16 cellular contexts compared by ENCODE assay signal in the genomic region with DNA sequence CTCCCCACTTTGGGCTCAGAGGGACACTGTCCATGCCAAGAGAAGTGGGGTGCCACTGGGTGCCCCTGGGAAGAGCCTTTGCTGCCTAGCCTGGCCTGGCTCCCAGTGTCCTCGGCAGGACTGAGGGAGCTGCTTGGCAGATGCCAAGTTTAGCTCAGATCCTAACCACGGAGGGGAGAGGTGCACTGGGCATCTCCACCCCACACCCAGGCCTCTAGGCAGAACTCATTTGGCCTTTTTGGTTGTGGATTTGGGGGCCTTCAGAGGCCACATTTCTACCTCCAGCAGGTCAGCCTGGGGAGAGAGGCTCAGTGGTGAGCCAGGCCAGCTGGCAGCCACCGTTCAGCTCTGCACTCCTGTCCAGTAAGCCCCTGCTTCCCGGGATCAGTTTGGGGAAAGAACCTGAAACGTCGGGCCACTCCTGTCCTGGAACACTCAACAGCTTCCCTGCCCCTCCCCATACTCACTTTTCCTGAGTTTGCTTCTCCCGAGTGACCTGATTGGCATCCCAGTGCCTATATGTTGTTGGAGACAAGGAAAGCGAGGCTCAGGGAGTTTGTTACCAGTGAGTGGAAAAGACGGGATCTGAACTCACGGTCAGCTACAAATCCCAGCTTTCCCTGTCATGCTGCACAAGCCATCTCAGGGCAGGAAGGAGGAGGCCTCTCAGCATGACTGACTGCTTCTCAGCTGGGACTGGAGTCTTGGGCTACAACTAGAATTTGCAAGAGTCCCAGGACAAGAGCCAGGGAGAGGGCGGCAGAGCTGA. TPM values are rescaled to one million over a fixed set of nuclear protein-coding genes. Genes with fewer than 3 reads are reported as not detected.
A peak's percentile ranks its signal among the peaks of the same experiment; 100 is the strongest.
DNase-seq lines count a peak whose midpoint lies in the region; ATAC-seq, FAIRE-seq and TF ChIP-seq lines count a peak whose summit lies in the region.
"Had no signal": no experiment of that assay in that cellular context is flagged by ENCODE, and none has a peak within 500 bp of the region (broad histone marks: within the 10 kb centered on the region; RNA-seq: fewer than 3 reads in every experiment).

No MANE protein-coding gene starts in this region.

- H3K9me3 Mint-ChIP-seq in osteocyte (ENCODE audit: unreplicated experiment), result no peaks in the 10 kb centered on the region
- H3K9me3 Mint-ChIP-seq: CD4-positive, alpha-beta memory T cell had no signal

- H3K79me2 ChIP-seq in mammary epithelial cell (ENCODE audit: insufficient read depth, low read length), result no peaks in the 10 kb centered on the region

- no peak for FAIRE-seq in RCC 7860 (lab: Jason Lieb, UNC)

- intact Hi-C loops in cardiac septum (cut with DNase I) (no loop called here), left cardiac atrium (cut with DNase I) (no loop called here), esophagus muscularis mucosa (cut with DNase I) (no loop called here), mammary epithelial cell (cut with micrococcal nuclease) (no loop called here)

- no peak for TF ChIP-seq CTCF in esophagus muscularis mucosa (IDR thresholded peaks at IDR 0.05)
- no peak for TF ChIP-seq CTCF in osteocyte (IDR thresholded peaks at IDR 0.05)
- TF ChIP-seq CTCF in mammary epithelial cell (conservative IDR thresholded peaks at IDR 0.05 in 1 of 2, IDR thresholded peaks at IDR 0.05 in 1 of 2; ENCODE audit: extremely low read depth in 1 of 2, insufficient read depth in 1 of 2, low read depth in 1 of 2, low read length in 2 of 2), result no peak

- TF ChIP-seq EP300 in esophagus muscularis mucosa (IDR thresholded peaks at IDR 0.05), result no peak

- H3K4me3 ChIP-seq in esophagus muscularis mucosa (no peak overlapping the region), mammary epithelial cell (replicated peaks in 1 of 3; ENCODE audit: insufficient read depth in 1 of 3, low read depth in 2 of 3, low read length in 3 of 3) (no peak overlapping the region)

- no peak overlapping the region for H2AFZ ChIP-seq in mammary epithelial cell (ENCODE audit: low read depth, low read length)

- H3K36me3 Mint-ChIP-seq in osteocyte (ENCODE audit: unreplicated experiment), result no peaks in the 10 kb centered on the region
- peaks cover 5% of the 10 kb centered on the region for H3K36me3 Mint-ChIP-seq in T-helper 17 cell (ENCODE audit: low read depth)
- H3K36me3 Mint-ChIP-seq: CD4-positive, alpha-beta memory T cell had no signal

- H3K9me3 ChIP-seq in esophagus muscularis mucosa (no peaks in the 10 kb centered on the region), T-helper 17 cell (ENCODE audit: control insufficient read depth, low read length, poor library complexity, severe bottlenecking) (no peaks in the 10 kb centered on the region), mammary epithelial cell (replicated peaks; ENCODE audit: insufficient read depth, low read length) (peaks cover 31% of the 10 kb centered on the region)

- CTCF ChIA-PET in mammary epithelial cell (lab: Charles Lee; ENCODE audit: low non-redundant PET), result no interaction called here

- H3K27me3 ChIP-seq in esophagus muscularis mucosa, result peaks cover 0 to 11% (median 0%) of the 10 kb centered on the region in 4 donors
- no peaks in the 10 kb centered on the region for H3K27me3 ChIP-seq in mammary epithelial cell (ENCODE audit: insufficient read depth, low read length)

- ATAC-seq in left cardiac atrium (no peak), T-helper 17 cell (no peak)
- no peak for ATAC-seq in stimulated activated naive CD8-positive, alpha-beta T cell treated with anti-CD3 and anti-CD28 coated beads, Interleukin-15, Interleukin-2, amounts not matched to agents 100 U/mL and 50 U/mL, for 24 hours

- no peak overlapping the region for H3K4me3 Mint-ChIP-seq in osteocyte (ENCODE audit: unreplicated experiment)
- H3K4me3 Mint-ChIP-seq in T-helper 17 cell, result no peak overlapping the region
- H3K4me3 Mint-ChIP-seq: CD4-positive, alpha-beta memory T cell had no signal

- 86% methylated on average over 11 of the region's 11 CpGs for WGBS in esophagus muscularis mucosa
- 66% methylated on average over 7 of the region's 11 CpGs for WGBS in mammary epithelial cell (ENCODE audit: low coverage, missing lambda C conversion rate)

- TF ChIP-seq POLR2A in esophagus muscularis mucosa (IDR thresholded peaks at IDR 0.05; ENCODE audit: low read depth), result no peak

- H3K4me1 Mint-ChIP-seq in osteocyte (ENCODE audit: unreplicated experiment), result peaks cover 19% of the 10 kb centered on the region
- H3K4me1 Mint-ChIP-seq in T-helper 17 cell, result peaks cover 2% of the 10 kb centered on the region
- H3K4me1 Mint-ChIP-seq: CD4-positive, alpha-beta memory T cell had no signal

- H3K27me3 Mint-ChIP-seq in osteocyte (ENCODE audit: unreplicated experiment), result peaks cover 64% of the 10 kb centered on the region
- peaks cover 49% of the 10 kb centered on the region for H3K27me3 Mint-ChIP-seq in T-helper 17 cell

- H4K20me1 ChIP-seq in mammary epithelial cell (ENCODE audit: insufficient read depth, low read length), result no peaks in the 10 kb centered on the region

- in situ Hi-C loops in mammary epithelial cell (cut with MboI; ENCODE audit: low sequenced_read_pairs in 2 of 2), result no loop called here

- BruUV-seq in mammary epithelial cell (replicated peaks; lab: Mats Ljungman, UMichigan), result no TSS peak

- H3K27ac Mint-ChIP-seq in osteocyte (ENCODE audit: unreplicated experiment) (no peak overlapping the region), T-helper 17 cell (no peak overlapping the region)
- H3K27ac Mint-ChIP-seq: CD4-positive, alpha-beta memory T cell had no signal

- no peak overlapping the region for H3K9ac ChIP-seq in mammary epithelial cell (ENCODE audit: insufficient read depth, low read length)

- no peaks in the 10 kb centered on the region for H3K4me1 ChIP-seq in esophagus muscularis mucosa
- no peaks in the 10 kb centered on the region for H3K4me1 ChIP-seq in mammary epithelial cell (ENCODE audit: insufficient read depth, low read length)

- no peak overlapping the region for H3K4me2 ChIP-seq in mammary epithelial cell (ENCODE audit: insufficient read depth, low read depth, low read length)

- H3K27ac ChIP-seq in esophagus muscularis mucosa (replicated peaks in 1 of 4) (no peak overlapping the region), mammary epithelial cell (ENCODE audit: insufficient read depth, low read depth, low read length) (no peak overlapping the region)

- DNase-seq in cardiac septum (ENCODE audit: low spot score) (peak; percentile 63), left cardiac atrium (no peak), esophagus muscularis mucosa (ENCODE audit: extremely low spot score) (peak; percentile 68), osteocyte (ENCODE audit: extremely low spot score, unreplicated experiment) (peak; percentile 74), T-helper 17 cell (no peak), mammary epithelial cell (no peak), RCC 7860 (ENCODE audit: low spot score) (no peak)
- no peak for DNase-seq in stimulated activated naive CD8-positive, alpha-beta T cell treated with anti-CD3 and anti-CD28 coated beads, Interleukin-15, Interleukin-2, amounts not matched to agents 100 U/mL and 50 U/mL, for 24 hours
- DNase-seq: CD4-positive, alpha-beta memory T cell; GOT3; KG1; NCI-H1092; NCI-H2227 treated with DMSO at 0.1 percent for 48 hours; NCI-H524 treated with DMSO at 0.1 percent for 48 hours had no signal

- H3K36me3 ChIP-seq in esophagus muscularis mucosa, result no peaks in the 10 kb centered on the region
- no peaks in the 10 kb centered on the region for H3K36me3 ChIP-seq in mammary epithelial cell (ENCODE audit: insufficient read depth, low read length)

- dilution Hi-C loops in mammary epithelial cell (cut with HindIII; ENCODE audit: low sequenced_read_pairs), result no loop called here

RNA-seq across cellular contexts. Expression of gene CXCL12, which starts 11.2 kb away (rescaled TPM):
- total RNA-seq in cardiac septum (121 TPM), left cardiac atrium (100 to 1,000 TPM; 213 to 248 TPM), esophagus muscularis mucosa (10 to 100 TPM; 47.9 to 88.8 (median 51.8) TPM), osteocyte (153 and 169 TPM in 2 replicates), T-helper 17 cell (under 1 TPM in 1 of 2 donors, not detected in 1; 0.13 TPM), mammary epithelial cell (under 1 TPM in 1 of 2 donors, not detected in 1; 0.50 TPM)
- polyA plus RNA-seq in mammary epithelial cell, result not detected
- polyA minus RNA-seq in mammary epithelial cell, result not detected
- total RNA-seq: CD4-positive, alpha-beta memory T cell; MCF 10A; OCI-LY7 had no signal
- polyA plus RNA-seq: CD4-positive, alpha-beta memory T cell had no signal

Comparison
In these comparisons a context has a peak if more than half of its experiments do, and no peak if none do; other contexts are left out.
1. DNase-seq: peak in cardiac septum (single experiment), esophagus muscularis mucosa (single experiment) and osteocyte (single experiment); none in left cardiac atrium (single experiment), T-helper 17 cell (0 of 3), mammary epithelial cell (single experiment), RCC 7860 (single experiment) and stimulated activated naive CD8-positive, alpha-beta T cell treated with anti-CD3 and anti-CD28 coated beads, Interleukin-15, Interleukin-2, amounts not matched to agents 100 U/mL and 50 U/mL, for 24 hours (single experiment).
2. RNA of gene CXCL12, which starts 11.2 kb away (total RNA-seq): 213 to 248 TPM in left cardiac atrium, 153 to 169 TPM in osteocyte, 121 TPM in cardiac septum (single experiment) and 47.9 to 88.8 TPM in esophagus muscularis mucosa; 0.50 TPM in mammary epithelial cell and 0.13 TPM in T-helper 17 cell; every median in the first group is over 10 times any median in the second.